ENCODE assay signal across 8 cellular contexts in the genomic region with DNA sequence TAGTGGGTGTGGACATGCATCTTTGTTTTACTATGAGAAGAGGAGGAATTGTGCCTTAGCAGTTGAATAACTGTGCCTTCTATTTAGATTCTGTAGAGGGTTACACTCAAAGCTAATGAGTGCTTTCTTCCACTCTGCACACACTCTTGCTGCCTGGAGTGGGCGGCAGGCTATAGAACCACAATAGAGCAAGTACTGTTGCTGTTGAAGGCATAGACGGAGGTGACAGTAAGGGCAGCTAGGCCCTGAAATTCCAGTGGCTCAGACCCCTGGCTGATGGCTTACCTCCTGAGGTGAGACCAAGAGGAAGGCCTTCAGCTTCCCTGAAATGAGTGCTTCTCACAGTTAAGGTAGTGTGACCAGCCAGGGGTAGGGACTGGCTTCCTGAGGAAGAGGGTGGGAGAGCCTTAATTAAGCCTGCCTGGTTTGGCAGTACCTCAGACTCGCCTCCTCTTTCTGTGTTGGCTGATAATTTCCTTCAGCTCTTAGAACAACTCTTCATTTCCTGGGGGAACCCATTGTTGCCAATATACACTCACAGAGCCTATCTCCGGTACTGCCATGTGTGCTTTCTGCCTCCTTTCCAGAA. TPM values are rescaled to one million over a fixed set of nuclear protein-coding genes. Genes with fewer than 3 reads are reported as not detected.
DNase-seq lines count a peak whose midpoint lies in the region; ATAC-seq, FAIRE-seq and TF ChIP-seq lines count a peak whose summit lies in the region.

No MANE protein-coding gene starts in this region.

- peaks cover 2% of the 10 kb centered on the region for H3K36me3 ChIP-seq in CD4-positive, CD25-positive, alpha-beta regulatory T cell (ENCODE audit: control insufficient read depth, insufficient read depth, low read length)
- H3K36me3 ChIP-seq in K562 (ENCODE audit: control insufficient read depth, insufficient read depth, low read length) (peaks cover 3% of the 10 kb centered on the region; the same call in 2 of the 3 replicates), neutrophil (no peaks in the 10 kb centered on the region)

- TF ChIP-seq EP300 in K562 (IDR thresholded peaks at IDR 0.05; ENCODE audit: low read length): no peak

- no TSS peak for BruUV-seq in K562 (replicated peaks; lab: Mats Ljungman, UMichigan)

- H3K9me3 Mint-ChIP-seq in CD4-positive, CD25-positive, alpha-beta regulatory T cell: peaks cover 0 to 5% (median under 1%) of the 10 kb centered on the region in 7 donors

- no peaks in the 10 kb centered on the region for H3K27me3 ChIP-seq in CD4-positive, CD25-positive, alpha-beta regulatory T cell (ENCODE audit: control insufficient read depth, insufficient read depth, low read length)
- H3K27me3 ChIP-seq in K562 (ENCODE audit: control insufficient read depth in 2 of 2, insufficient read depth in 2 of 2, low read length in 2 of 2) (no peaks in the 10 kb centered on the region), neutrophil (no peaks in the 10 kb centered on the region)

- peak in 2 of 3 donors; percentile 24 to 69 for DNase-seq in CD4-positive, CD25-positive, alpha-beta regulatory T cell
- peak; percentile 40 for DNase-seq in NCI-H128 (lab: John Stamatoyannopoulos, UW; ENCODE audit: unreplicated experiment)
- DNase-seq in K562 (ENCODE audit: extremely low read depth in 1 of 4, low spot score in 3 of 4): no peak
- DNase-seq in kidney tubule cell (ENCODE audit: low spot score): no peak
- DNase-seq in NCI-H1105 treated with DMSO at 0.1 percent for 48 hours (lab: John Stamatoyannopoulos, UW): no peak

- H3K4me1 ChIP-seq in CD4-positive, CD25-positive, alpha-beta regulatory T cell (ENCODE audit: control insufficient read depth, insufficient read depth, low read length, poor library complexity, severe bottlenecking): peaks cover 81% of the 10 kb centered on the region
- H3K4me1 ChIP-seq in K562 (replicated peaks in 1 of 2; ENCODE audit: control insufficient read depth in 2 of 2, insufficient read depth in 2 of 2, low read length in 2 of 2): peaks cover 21 to 67% of the 10 kb centered on the region in 2 experiments
- peaks cover 92 to 93% of the 10 kb centered on the region in 2 experiments for H3K4me1 ChIP-seq in neutrophil (ENCODE audit: control insufficient read depth in 1 of 2, insufficient read depth in 1 of 2, low read depth in 1 of 2, low read length in 1 of 2)

- H3K27ac ChIP-seq in CD4-positive, CD25-positive, alpha-beta regulatory T cell (ENCODE audit: insufficient read depth, low read length, poor library complexity, severe bottlenecking): peak overlapping the region; percentile 73
- H3K27ac ChIP-seq in K562 (ENCODE audit: extremely low read depth, low read depth, low read length) (peak overlapping the region; percentile 59; the same call in 2 of the 3 replicates), neutrophil (peak overlapping the region; percentile 93)

- H2AFZ ChIP-seq in K562 (ENCODE audit: low read depth, low read length): no peak overlapping the region

- CTCF ChIA-PET in K562 (lab: Yijun Ruan, JAX; ENCODE audit: low intra/inter-chr PET ratio): no interaction called here

- H3K4me2 ChIP-seq in K562 (ENCODE audit: insufficient read depth, low read length): peak overlapping the region; percentile 21; the same call in 1 of the 2 replicates

- TF ChIP-seq POLR2A in K562 (conservative IDR thresholded peaks at IDR 0.05): no peak

- peaks cover 13% of the 10 kb centered on the region for H3K36me3 Mint-ChIP-seq in CD4-positive, CD25-positive, alpha-beta regulatory T cell

- H4K20me1 ChIP-seq in K562 (replicated peaks; ENCODE audit: control insufficient read depth, insufficient read depth, low read length): 0 out of 2 replicates have a peak, but pooled peaks cover 9% of the 10 kb centered on the region

- TF ChIP-seq RAD21 in K562 (CRISPR knock-in tag; conservative IDR thresholded peaks at IDR 0.05 in 1 of 2, IDR thresholded peaks at IDR 0.05 in 1 of 2): no peak

- H3K9me1 ChIP-seq in K562 (ENCODE audit: control insufficient read depth, insufficient read depth, low read length): no peaks in the 10 kb centered on the region

- H3K4me3 ChIP-seq in CD4-positive, CD25-positive, alpha-beta regulatory T cell (ENCODE audit: low read depth, low read length): peak overlapping the region; percentile 67
- no peak overlapping the region for H3K4me3 ChIP-seq in K562
- peak overlapping the region; percentile 2 to 25 for H3K4me3 ChIP-seq in neutrophil (ENCODE audit: low read depth in 1 of 2, low read length in 1 of 2)

- POLR2A ChIA-PET in K562 (lab: Yijun Ruan, JAX): interaction anchor here (1.1 kb wide), 1 partner anchor 11 kb away, joined by 3 read pairs; no protein-coding TSS in a partner anchor

- no peaks in the 10 kb centered on the region for H3K27me3 Mint-ChIP-seq in CD4-positive, CD25-positive, alpha-beta regulatory T cell

- H3K79me2 ChIP-seq in K562 (ENCODE audit: control insufficient read depth, insufficient read depth, low read length): peaks cover 96% of the 10 kb centered on the region

- peak overlapping the region; percentile 30 to 45; a peak in 2 of 4 replicates for H3K9ac ChIP-seq in K562 (ENCODE audit: insufficient read depth in 1 of 2, low read depth in 2 of 2, low read length in 2 of 2)

- H3K9me3 ChIP-seq in CD4-positive, CD25-positive, alpha-beta regulatory T cell (ENCODE audit: control insufficient read depth in 2 of 2, low read length in 2 of 2): peaks cover 0 to 4% of the 10 kb centered on the region in 2 experiments
- H3K9me3 ChIP-seq in K562 (replicated peaks; ENCODE audit: control insufficient read depth, insufficient read depth, low read depth, low read length) (peaks cover 6% of the 10 kb centered on the region), neutrophil (no peaks in the 10 kb centered on the region)

- H3K27ac Mint-ChIP-seq in CD4-positive, CD25-positive, alpha-beta regulatory T cell: peak overlapping the region; percentile 63 to 94 (median 76)

- in situ Hi-C loops in K562 (cut with MboI): no loop called here

- H3K4me3 Mint-ChIP-seq in CD4-positive, CD25-positive, alpha-beta regulatory T cell: peak overlapping the region; percentile 53 to 85 (median 80)

- FAIRE-seq in K562 (lab: Jason Lieb, UNC): peak; percentile 32

- H3K4me1 Mint-ChIP-seq in CD4-positive, CD25-positive, alpha-beta regulatory T cell: peaks cover 40 to 90% (median 81%) of the 10 kb centered on the region in 4 donors

- intact Hi-C loops in K562 (cut with micrococcal nuclease): no loop called here

- TF ChIP-seq CTCF in K562 (IDR thresholded peaks at IDR 0.05 in 2 of 3, conservative IDR thresholded peaks at IDR 0.05 in 1 of 3; ENCODE audit: insufficient read depth in 2 of 3, low read depth in 1 of 3, low read length in 3 of 3) (no peak), neutrophil (IDR thresholded peaks at IDR 0.05) (no peak)

- peak; percentile 46 to 57 for ATAC-seq in CD4-positive, CD25-positive, alpha-beta regulatory T cell (ENCODE audit: low read depth in 2 of 2)
- ATAC-seq in K562 (peak; percentile 7; the same call in 1 of the 3 replicates), HG02938 (IDR thresholded peaks at IDR 0.05; ENCODE audit: unreplicated experiment) (no peak), GM18511 (IDR thresholded peaks at IDR 0.05; ENCODE audit: unreplicated experiment) (no peak)

- WGBS in K562 (ENCODE audit: insufficient coverage, low coverage, missing lambda C conversion rate): 45% methylated on average over 4 of the region's 4 CpGs

TF ChIP-seq in K562, 482 proteins besides CTCF, POLR2A, EP300 and RAD21:
- TF ChIP-seq, protein P1, sequence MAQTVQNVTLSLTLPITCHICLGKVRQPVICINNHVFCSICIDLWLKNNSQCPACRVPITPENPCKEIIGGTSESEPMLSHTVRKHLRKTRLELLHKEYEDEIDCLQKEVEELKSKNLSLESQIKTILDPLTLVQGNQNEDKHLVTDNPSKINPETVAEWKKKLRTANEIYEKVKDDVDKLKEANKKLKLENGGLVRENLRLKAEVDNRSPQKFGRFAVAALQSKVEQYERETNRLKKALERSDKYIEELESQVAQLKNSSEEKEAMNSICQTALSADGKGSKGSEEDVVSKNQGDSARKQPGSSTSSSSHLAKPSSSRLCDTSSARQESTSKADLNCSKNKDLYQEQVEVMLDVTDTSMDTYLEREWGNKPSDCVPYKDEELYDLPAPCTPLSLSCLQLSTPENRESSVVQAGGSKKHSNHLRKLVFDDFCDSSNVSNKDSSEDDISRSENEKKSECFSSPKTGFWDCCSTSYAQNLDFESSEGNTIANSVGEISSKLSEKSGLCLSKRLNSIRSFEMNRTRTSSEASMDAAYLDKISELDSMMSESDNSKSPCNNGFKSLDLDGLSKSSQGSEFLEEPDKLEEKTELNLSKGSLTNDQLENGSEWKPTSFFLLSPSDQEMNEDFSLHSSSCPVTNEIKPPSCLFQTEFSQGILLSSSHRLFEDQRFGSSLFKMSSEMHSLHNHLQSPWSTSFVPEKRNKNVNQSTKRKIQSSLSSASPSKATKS (CRISPR knock-in tag; IDR thresholded peaks at IDR 0.05): no peak
- TF ChIP-seq EGR1 (conservative IDR thresholded peaks at IDR 0.05): 0 out of 2 replicates have a peak, but pooled peaks have one; percentile 31
TF ChIP-seq in K562: peak in this region for 1.

RNA-seq across cellular contexts. Expression of a gene that starts 24.7 kb away (rescaled TPM):
- total RNA-seq in CD4-positive, CD25-positive, alpha-beta regulatory T cell: 101 TPM
- polyA plus RNA-seq in CD4-positive, CD25-positive, alpha-beta regulatory T cell: 10 to 100 TPM in 1 of 4 donors, 1 to 10 TPM in 3; 7.7 to 15.2 (median 9.0) TPM
- 51.2 and 76.5 TPM in 2 replicates for total RNA-seq in K562 (2011; cell fraction: chromatin; rRNA removed; ENCODE audit: low replicate concordance)
- 50.5 and 58.7 TPM in 2 replicates for total RNA-seq in K562 (2011; cell fraction: nucleolus; rRNA removed)
- total RNA-seq in K562 (2011; cell fraction: nucleoplasm; rRNA removed): 56.2 and 57.9 TPM in 2 replicates
- total RNA-seq in K562 (2014; rRNA removed) (3.8 and 4.1 TPM in 2 replicates), K562 (2014; rRNA removed; fragmentation: Illumina TruSeq; extraction: Trizol) (5.5 and 5.7 TPM in 2 replicates), K562 (2015; rRNA removed; fragmentation: Illumina TruSeq; extraction: Trizol) (5.0 and 5.2 TPM in 2 replicates), K562 (2021) (18.4 and 20.7 TPM in 2 replicates)
- polyA plus RNA-seq in K562 (2011; rRNA removed) (13.0 and 25.6 TPM in 2 replicates), K562 (2014; fragmentation: Illumina TruSeq; extraction: Trizol) (12.2 and 12.3 TPM in 2 replicates), K562 (2014; fragmentation: Nextera tagmentation; extraction: Ambion mirVana) (1 to 10 TPM; 2.9 to 5.6 TPM), K562 (2014; rRNA removed) (11.4 and 11.7 TPM in 2 replicates)
- polyA plus RNA-seq in K562 (2011; cell fraction: cytosol; rRNA removed): 8.0 and 14.7 TPM in 2 replicates
- polyA plus RNA-seq in K562 (2011; cell fraction: nucleus; rRNA removed): 63.8 and 68.6 TPM in 2 replicates
- 5.8 and 7.8 TPM in 2 replicates for polyA plus RNA-seq in K562 (2012)
- polyA minus RNA-seq in K562 (2011; rRNA and poly(A)+ RNA removed): 18.0 and 19.0 TPM in 2 replicates
- 7.5 and 9.8 TPM in 2 replicates for polyA minus RNA-seq in K562 (2011; cell fraction: cytosol; rRNA and poly(A)+ RNA removed)
- polyA minus RNA-seq in K562 (2011; cell fraction: nucleus; rRNA and poly(A)+ RNA removed): 15.6 and 35.9 TPM in 2 replicates

Comparison
In these comparisons a context has a peak if more than half of its experiments do, and no peak if none do; other contexts are left out.
1. ATAC-seq: peak in CD4-positive, CD25-positive, alpha-beta regulatory T cell (2 of 2) and K562 (single experiment); none in HG02938 (single experiment) and GM18511 (single experiment).
2. DNase-seq: peak in CD4-positive, CD25-positive, alpha-beta regulatory T cell (2 of 3) and NCI-H128 (single experiment); none in K562 (0 of 4), kidney tubule cell (single experiment) and NCI-H1105 treated with DMSO at 0.1 percent for 48 hours (single experiment).
3. Peak in every context shown above with its lines, with median percentiles within 50 percentile points of each other: H3K27ac ChIP-seq.